Comparison of ENCODE assay signal across 27 cellular contexts in genomic region chr1:4621646-4622045, GRCh38. TPM values are rescaled to one million over a fixed set of nuclear protein-coding genes. Genes with fewer than 3 reads are reported as not detected.
"Had no signal": no experiment of that assay in that cellular context is flagged by ENCODE, and none has a peak within 500 bp of the region (broad histone marks: within the 10 kb centered on the region; RNA-seq: fewer than 3 reads in every experiment).

No MANE protein-coding gene starts in this region.

- H3K9ac ChIP-seq: neural progenitor cell, parathyroid adenoma had no signal

- H3K79me2 ChIP-seq: parathyroid adenoma had no signal

- H2AFZ ChIP-seq: neural progenitor cell had no signal

- H3K4me3 ChIP-seq: neural progenitor cell, ovary, psoas muscle, right lobe of liver, skin epidermis, smooth muscle cell, spleen, suprapubic skin, testis, tibial artery, transverse colon, upper lobe of right lung, uterus had no signal

- H3K4me2 ChIP-seq: neural progenitor cell, smooth muscle cell had no signal

- H3K27ac ChIP-seq: neural progenitor cell, ovary, parathyroid adenoma, psoas muscle, right lobe of liver, skin epidermis, spleen, suprapubic skin, testis, tibial artery, transverse colon, upper lobe of right lung, uterus had no signal

- H3K9me3 ChIP-seq: psoas muscle, right lobe of liver, spleen, suprapubic skin, testis, tibial artery, transverse colon, upper lobe of right lung, uterus had no signal

- H3K27me3 ChIP-seq: neural progenitor cell, ovary, right lobe of liver, suprapubic skin, testis, transverse colon, upper lobe of right lung, uterus had no signal

- DNase-seq: natural killer cell; occipital lobe; ovary; right lobe of liver; stimulated activated CD4-positive, alpha-beta T cell treated with anti-CD3 and anti-CD28 coated beads, Interleukin-12 subunit alpha, Interleukin-12 subunit beta, amount 100 ng/mL, for 4 hours; stimulated activated CD4-positive, alpha-beta T cell treated with anti-CD3 and anti-CD28 coated beads, Interleukin-1b, Interleukin-23, amount 100 ng/mL, for 48 hours; stimulated activated CD4-positive, alpha-beta T cell treated with anti-CD3 and anti-CD28 coated beads, Interleukin-4, amount 100 ng/mL, for 1 hour; stimulated activated CD4-positive, alpha-beta T cell treated with anti-CD3 and anti-CD28 coated beads, Interleukin-4, amount 100 ng/mL, for 4 hours; stimulated activated CD8-positive, alpha-beta memory T cell treated with anti-CD3 and anti-CD28 coated beads, Interleukin-4, amount 100 ng/mL, for 48 hours; stimulated activated naive CD4-positive, alpha-beta T cell; stimulated activated naive CD8-positive, alpha-beta T cell treated with anti-CD3 and anti-CD28 coated beads, Interleukin-15, amount 100 ng/mL, for 72 hours; stimulated activated naive CD8-positive, alpha-beta T cell treated with anti-CD3 and anti-CD28 coated beads, Interleukin-15, Interleukin-2, amounts not matched to agents 100 U/mL and 50 U/mL, for 24 hours; substantia nigra; testis; transverse colon; uterus had no signal

- H3K36me3 ChIP-seq: neural progenitor cell, ovary, right lobe of liver, spleen, suprapubic skin, tibial artery, transverse colon, upper lobe of right lung, uterus had no signal

- H3K4me1 ChIP-seq: neural progenitor cell, psoas muscle, right lobe of liver, spleen, suprapubic skin, testis, tibial artery, transverse colon, upper lobe of right lung, uterus had no signal

- ATAC-seq: natural killer cell; psoas muscle; right cardiac atrium; right lobe of liver; stimulated activated memory B cell treated with anti-CD40 and anti-IgM and Interleukin-4, amounts not matched to agents 10 μg/mL and 1 μg/mL and 100 μg/mL, for 72 hours; stimulated activated naive CD8-positive, alpha-beta T cell treated with anti-CD3 and anti-CD28 coated beads, Interleukin-15, amount 100 ng/mL, for 72 hours; stimulated activated naive CD8-positive, alpha-beta T cell treated with anti-CD3 and anti-CD28 coated beads, Interleukin-15, Interleukin-2, amounts not matched to agents 100 U/mL and 50 U/mL, for 24 hours; upper lobe of right lung had no signal

RNA-seq across cellular contexts. Expression of gene AJAP1, which starts 32.8 kb away (rescaled TPM):
- total RNA-seq: natural killer cell had no signal
